10 cellular contexts compared by ENCODE assay signal in the genomic region with DNA sequence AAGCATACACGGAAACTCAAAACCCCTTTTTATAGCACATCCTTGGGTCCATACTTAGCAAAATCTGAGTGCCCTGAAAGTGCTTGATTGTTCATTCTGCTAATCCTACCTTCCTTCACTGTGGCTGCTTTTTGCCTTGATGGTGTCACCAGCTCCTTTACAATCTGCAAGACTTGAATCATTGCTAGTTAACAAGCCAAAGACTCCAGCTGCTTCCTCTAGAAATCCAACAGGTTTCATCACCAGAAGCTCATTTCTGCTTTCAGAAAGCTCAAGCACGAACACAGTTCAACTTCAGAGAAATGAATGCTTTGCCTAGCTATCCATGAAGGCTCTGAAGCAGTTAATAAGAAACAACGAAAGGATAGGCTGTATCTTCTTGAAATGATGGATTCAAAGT. TPM values are rescaled to one million over a fixed set of nuclear protein-coding genes. Genes with fewer than 3 reads are reported as not detected.
DNase-seq lines count a peak whose midpoint lies in the region; ATAC-seq, FAIRE-seq and TF ChIP-seq lines count a peak whose summit lies in the region.
"Had no signal": no experiment of that assay in that cellular context is flagged by ENCODE, and none has a peak within 500 bp of the region (broad histone marks: within the 10 kb centered on the region; RNA-seq: fewer than 3 reads in every experiment).

No MANE protein-coding gene starts in this region.

- no peaks in the 10 kb centered on the region for H3K9me3 Mint-ChIP-seq in activated CD4-positive, alpha-beta T cell treated with anti-CD3 and anti-CD28 coated beads for 36 hours (ENCODE audit: low read depth)

- TF ChIP-seq EP300 in H1 (IDR thresholded peaks at IDR 0.05; ENCODE audit: borderline replicate concordance in 1 of 2, low read depth in 2 of 2, low read length in 2 of 2): no peak

- H3K79me1 ChIP-seq in H1 (ENCODE audit: low read depth, low read length): no peaks in the 10 kb centered on the region; the same call in 1 of the 2 replicates

- H3K4me3 Mint-ChIP-seq in activated CD4-positive, alpha-beta T cell treated with anti-CD3 and anti-CD28 coated beads for 36 hours: no peak overlapping the region

- H3K9me3 ChIP-seq in H1 (ENCODE audit: insufficient read depth in 2 of 2, low read depth in 1 of 2, low read length in 1 of 2) (no peaks in the 10 kb centered on the region; a peak in 1 of 4 replicates), upper lobe of right lung (no peaks in the 10 kb centered on the region), esophagus squamous epithelium (no peaks in the 10 kb centered on the region)

- no peak overlapping the region for H2BK20ac ChIP-seq in H1 (ENCODE audit: low read length)

- H3K79me2 ChIP-seq in H1 (ENCODE audit: control insufficient read depth in 1 of 2, insufficient read depth in 2 of 2, low read length in 2 of 2): peaks cover 6 to 92% of the 10 kb centered on the region in 2 experiments

- H3K23me2 ChIP-seq in H1 (ENCODE audit: low read depth, low read length): no peaks in the 10 kb centered on the region

- intact Hi-C loops in activated CD4-positive, alpha-beta T cell treated with anti-CD3 and anti-CD28 coated beads for 36 hours (cut with DNase I, micrococcal nuclease): no loop called here
- intact Hi-C loops in upper lobe of right lung (cut with DNase I): no loop called here
- intact Hi-C loops in esophagus squamous epithelium (cut with DNase I): no loop called here

- no peak overlapping the region for H2AFZ ChIP-seq in H1 (ENCODE audit: low read length)

- H3K4me1 ChIP-seq in H1 (replicated peaks in 1 of 4; ENCODE audit: control insufficient read depth in 3 of 4, insufficient read depth in 4 of 4, low read length in 3 of 4) (peaks cover 0 to 7% (median under 1%) of the 10 kb centered on the region in 4 experiments; a peak in 1 of 7 replicates), upper lobe of right lung (peaks cover 7% of the 10 kb centered on the region), esophagus squamous epithelium (peaks cover 3 to 14% (median 5%) of the 10 kb centered on the region in 3 donors)

- peaks cover 7% of the 10 kb centered on the region for H3K27me3 Mint-ChIP-seq in activated CD4-positive, alpha-beta T cell treated with anti-CD3 and anti-CD28 coated beads for 36 hours

- no peak overlapping the region for H4K8ac ChIP-seq in H1 (ENCODE audit: extremely low read depth, insufficient read depth, low read length)

- H3K14ac ChIP-seq in H1 (ENCODE audit: insufficient read length): no peak overlapping the region

- H3K36me3 Mint-ChIP-seq in activated CD4-positive, alpha-beta T cell treated with anti-CD3 and anti-CD28 coated beads for 36 hours (ENCODE audit: low read depth): no peaks in the 10 kb centered on the region

- no peak overlapping the region for H2BK120ac ChIP-seq in H1 (replicated peaks; ENCODE audit: low read depth, low read length)

- H3K4me2 ChIP-seq in H1 (ENCODE audit: insufficient read depth in 1 of 2, low read depth in 2 of 2, low read length in 2 of 2): no peak overlapping the region

- H3K4me3 ChIP-seq in H1 (ENCODE audit: extremely low read depth in 1 of 4, insufficient read depth in 2 of 4, low read depth in 3 of 4, low read length in 4 of 4) (no peak overlapping the region), upper lobe of right lung (no peak overlapping the region), esophagus squamous epithelium (no peak overlapping the region)

- H3K36me3 ChIP-seq in H1 (ENCODE audit: control insufficient read depth in 2 of 4, insufficient read depth in 4 of 4, low read length in 3 of 4) (no peaks in the 10 kb centered on the region), upper lobe of right lung (no peaks in the 10 kb centered on the region), esophagus squamous epithelium (no peaks in the 10 kb centered on the region)

- no peak overlapping the region for H2BK5ac ChIP-seq in H1 (ENCODE audit: low read depth, low read length)

- no peak for TF ChIP-seq RAD21 in H1 (IDR thresholded peaks at IDR 0.05 in 1 of 2, conservative IDR thresholded peaks at IDR 0.05 in 1 of 2; ENCODE audit: low read depth in 2 of 2, low read length in 2 of 2)

- FAIRE-seq in H1 (lab: Jason Lieb, UNC): peak; percentile 82

- H4K20me1 ChIP-seq in H1 (replicated peaks in 1 of 2; ENCODE audit: control insufficient read depth in 1 of 2, insufficient read depth in 2 of 2, low read length in 2 of 2): peaks cover 5 to 8% of the 10 kb centered on the region in 2 experiments

- no peak overlapping the region for H3K9ac ChIP-seq in H1 (replicated peaks in 1 of 4; ENCODE audit: extremely low read depth in 1 of 4, low read depth in 3 of 4, low read length in 3 of 4)

- POLR2A ChIA-PET in activated CD4-positive, alpha-beta T cell treated with anti-CD3 and anti-CD28 coated beads for 36 hours (lab: Charles Lee): no interaction called here
- POLR2A ChIA-PET in H1 (lab: Charles Lee; ENCODE audit: partially characterized antibody): interaction anchor here (1.1 kb wide), 1 partner anchor 11 kb away, joined by 4 read pairs; no protein-coding TSS in a partner anchor

- no peak overlapping the region for H4K91ac ChIP-seq in H1 (replicated peaks; ENCODE audit: insufficient read length, low read length)

- TF ChIP-seq CTCF in H1 (IDR thresholded peaks at IDR 0.05; ENCODE audit: control extremely low read depth in 1 of 3, insufficient read depth in 1 of 3, low read depth in 1 of 3, low read length in 3 of 3) (no peak), upper lobe of right lung (IDR thresholded peaks at IDR 0.05) (no peak), esophagus squamous epithelium (IDR thresholded peaks at IDR 0.05) (no peak)

- H3K27ac ChIP-seq in H1 (ENCODE audit: low read depth, low read length) (no peak overlapping the region), upper lobe of right lung (no peak overlapping the region), esophagus squamous epithelium (no peak overlapping the region)
- H3K27ac ChIP-seq: HL-60, VCaP had no signal

- no peak overlapping the region for H2AK5ac ChIP-seq in H1 (ENCODE audit: low read depth, low read length)

- H2BK12ac ChIP-seq in H1 (ENCODE audit: low read depth, low read length): no peak overlapping the region

- no peak overlapping the region for H4K5ac ChIP-seq in H1 (ENCODE audit: insufficient read length, low read depth, low read length)

- WGBS in H1 (ENCODE audit: extremely low coverage in 1 of 2, insufficient coverage in 1 of 2, insufficient read length in 1 of 2, insufficient replicate concordance in 2 of 2, low coverage in 1 of 2, low lambda C conversion rate in 2 of 2, missing lambda C conversion rate in 1 of 2), 2 experiments: 82% methylated on average over 3 of the region's 3 CpGs; no CpG with 5 or more reads in 1 of the 2 experiments
- WGBS in esophagus squamous epithelium, 2 donors: 55 to 60% methylated on average over 3 of the region's 3 CpGs

- no peak for DNase-seq in activated CD4-positive, alpha-beta T cell treated with anti-CD3 and anti-CD28 coated beads for 36 hours
- no peak for DNase-seq in activated CD4-positive, alpha-beta T cell treated with anti-CD3 and anti-CD28 coated beads for 48 hours
- DNase-seq in H1 (ENCODE audit: low read depth in 1 of 2, low spot score in 2 of 2) (no peak), upper lobe of right lung (no peak), esophagus squamous epithelium (lab: John Stamatoyannopoulos, UW) (no peak), NCI-H526 treated with DMSO at 0.1 percent for 48 hours (lab: John Stamatoyannopoulos, UW) (no peak), NCI-H524 treated with DMSO at 0.1 percent for 48 hours (lab: John Stamatoyannopoulos, UW) (no peak)

- TF ChIP-seq POLR2A in H1 (IDR thresholded peaks at IDR 0.05; ENCODE audit: control extremely low read depth in 1 of 2, low read depth in 2 of 2, low read length in 2 of 2) (no peak), esophagus squamous epithelium (IDR thresholded peaks at IDR 0.05) (no peak)

- H3K27me3 ChIP-seq in H1 (replicated peaks in 1 of 4; ENCODE audit: control insufficient read depth in 3 of 4, extremely low read depth in 1 of 4, insufficient read depth in 3 of 4, low read length in 3 of 4): no peaks in the 10 kb centered on the region
- H3K27me3 ChIP-seq in upper lobe of right lung: no peaks in the 10 kb centered on the region
- H3K27me3 ChIP-seq in esophagus squamous epithelium: no peaks in the 10 kb centered on the region

- no peak overlapping the region for H2BK15ac ChIP-seq in H1 (ENCODE audit: low read length)

- no peak overlapping the region for H3K27ac Mint-ChIP-seq in activated CD4-positive, alpha-beta T cell treated with anti-CD3 and anti-CD28 coated beads for 36 hours

- no peak overlapping the region for H3K23ac ChIP-seq in H1 (ENCODE audit: insufficient read length)

- peak; percentile 39 for ATAC-seq in activated CD4-positive, alpha-beta T cell treated with anti-CD3 and anti-CD28 coated beads for 36 hours
- ATAC-seq in HG03432 (IDR thresholded peaks at IDR 0.05; ENCODE audit: unreplicated experiment) (peak; percentile 59), upper lobe of right lung (peak; percentile 47)

- H3K18ac ChIP-seq in H1 (ENCODE audit: extremely low read depth, low read length): no peak overlapping the region

- H3K4ac ChIP-seq in H1 (replicated peaks; ENCODE audit: insufficient read length, low read depth, low read length): no peak overlapping the region

- peaks cover 22% of the 10 kb centered on the region for H3K4me1 Mint-ChIP-seq in activated CD4-positive, alpha-beta T cell treated with anti-CD3 and anti-CD28 coated beads for 36 hours

- CTCF ChIA-PET in activated CD4-positive, alpha-beta T cell treated with anti-CD3 and anti-CD28 coated beads for 36 hours (lab: Charles Lee): interaction anchor here (0.9 to 1.6 kb wide), 2 partner anchors 12 to 58 kb away, joined by 3 to 4 read pairs; no protein-coding TSS in a partner anchor
- CTCF ChIA-PET in H1 (lab: Charles Lee; ENCODE audit: partially characterized antibody): interaction anchor here (1.4 kb wide), 1 partner anchor 184 kb away, joined by 3 read pairs; no protein-coding TSS in a partner anchor

- no peak overlapping the region for H3K56ac ChIP-seq in H1 (replicated peaks; ENCODE audit: insufficient read length, low read depth, low read length)

TF ChIP-seq in H1, 55 proteins besides CTCF, POLR2A, EP300 and RAD21 (continues in another document):
- no peak for TF ChIP-seq RBBP5 (IDR thresholded peaks at IDR 0.05; ENCODE audit: borderline replicate concordance, low read depth, low read length)

RNA-seq across cellular contexts. Expression of gene USP6NL, which starts 38.0 kb away (rescaled TPM):
- 1 to 10 TPM; 4.4 to 5.4 TPM for total RNA-seq in activated CD4-positive, alpha-beta T cell treated with anti-CD3 and anti-CD28 coated beads for 36 hours
- total RNA-seq in H1 (2021; fragmentation: NEBNext Ultra II Directional; extraction: Animal tissue kit (Norgen Biotek cat#: 25700)): 27.6 and 28.8 TPM in 2 replicates
- polyA plus RNA-seq in H1 (2011; rRNA removed): 9.8 and 10.9 TPM in 2 replicates
- 10.8 TPM for polyA plus RNA-seq in H1 (2011; cell fraction: cytosol; rRNA removed)
- polyA plus RNA-seq in H1 (2011; cell fraction: nucleus; rRNA removed): 15.8 TPM
- 11.7 to 20.3 TPM (median 14.8 TPM) in 4 replicates for polyA plus RNA-seq in H1 (2012, experiment 1 of 2)
- polyA plus RNA-seq in H1 (2012, experiment 2 of 2): 2.5 TPM
- 16.5 TPM for polyA plus RNA-seq in H1 (2013, experiment 1 of 2)
- polyA plus RNA-seq in H1 (2013, experiment 2 of 2): 17.4 TPM
- polyA minus RNA-seq in H1 (2011; rRNA and poly(A)+ RNA removed): 17.5 and 19.8 TPM in 2 replicates
- polyA minus RNA-seq in H1 (2011; cell fraction: cytosol; rRNA and poly(A)+ RNA removed): 10.4 TPM
- polyA minus RNA-seq in H1 (2011; cell fraction: nucleus; rRNA and poly(A)+ RNA removed): 33.2 TPM
- total RNA-seq in upper lobe of right lung (21.6 TPM), esophagus squamous epithelium (10 to 100 TPM; 28.8 to 56.4 (median 34.0) TPM)
